In the genomic region with DNA sequence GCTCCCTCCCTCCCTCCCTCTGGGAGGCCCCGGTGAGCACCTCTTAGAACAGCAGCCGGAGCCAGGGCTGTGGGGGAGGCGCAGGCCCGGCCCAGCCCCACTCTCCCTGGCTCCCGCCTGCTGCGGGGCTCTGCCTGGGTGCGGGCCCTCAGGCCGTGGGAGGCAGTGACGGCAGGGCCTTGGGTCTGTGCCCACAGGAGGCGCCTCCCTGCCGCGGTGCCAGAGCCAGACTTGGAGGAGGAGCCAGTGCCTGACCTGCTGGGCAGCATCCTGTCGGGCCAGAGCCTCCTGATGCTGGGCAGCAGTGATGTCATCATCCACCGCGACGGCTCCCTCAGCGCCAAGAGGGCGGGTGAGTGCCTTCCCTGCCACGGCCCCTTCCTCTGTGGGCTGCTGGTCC, we compare ENCODE assay signal across 8 cellular contexts. TPM values are rescaled to one million over a fixed set of nuclear protein-coding genes. Genes with fewer than 3 reads are reported as not detected.
DNase-seq lines count a peak whose midpoint lies in the region; ATAC-seq and TF ChIP-seq lines count a peak whose summit lies in the region.
"Had no signal": no experiment of that assay in that cellular context is flagged by ENCODE, and none has a peak within 500 bp of the region (broad histone marks: within the 10 kb centered on the region; RNA-seq: fewer than 3 reads in every experiment).

No MANE protein-coding gene starts in this region.

- ATAC-seq in SK-N-SH treated with all-trans-retinoic acid at 6 μM for 48 hours (peak; percentile 80), foreskin keratinocyte (peak; percentile 79), GM19023 (IDR thresholded peaks at IDR 0.05; ENCODE audit: unreplicated experiment) (no peak), gastrocnemius medialis (no peak)
- ATAC-seq: activated CD8-positive, alpha-beta memory T cell treated with anti-CD3 and anti-CD28 coated beads, Interleukin-2, amount 10 ng/mL, durations not matched to agents 7 days and 5 days; naive thymus-derived CD4-positive, alpha-beta T cell had no signal

- H3K36me3 ChIP-seq in stomach (peaks cover 95 to 100% (median 100%) of the 10 kb centered on the region in 4 donors), gastrocnemius medialis (peaks cover 0 to 96% of the 10 kb centered on the region in 2 donors)

- in situ Hi-C loops in gastrocnemius medialis (cut with MboI; ENCODE audit: low sequenced_read_pairs in 4 of 4): no loop called here

- no peak overlapping the region for H3K4me3 ChIP-seq in stomach
- no peak overlapping the region for H3K4me3 ChIP-seq in gastrocnemius medialis

- H3K9me3 ChIP-seq in stomach (no peaks in the 10 kb centered on the region), gastrocnemius medialis (no peaks in the 10 kb centered on the region)

- intact Hi-C loops in stomach (cut with DNase I; ENCODE audit: low total_unique reads) (no loop called here), gastrocnemius medialis (cut with DNase I; ENCODE audit: low total_unique reads) (no loop called here)

- no peak for TF ChIP-seq POLR2A in stomach (IDR thresholded peaks at IDR 0.05)
- TF ChIP-seq POLR2A in gastrocnemius medialis (IDR thresholded peaks at IDR 0.05): no peak

- H3K4me1 ChIP-seq in foreskin keratinocyte: no peaks in the 10 kb centered on the region
- peaks cover 0 to 12% (median 10%) of the 10 kb centered on the region in 4 donors for H3K4me1 ChIP-seq in stomach
- no peaks in the 10 kb centered on the region for H3K4me1 ChIP-seq in gastrocnemius medialis

- 44 to 53% (median 49%) methylated on average over 13 to 19 of the region's 19 CpGs for WGBS in stomach, 5 donors

- H3K27me3 ChIP-seq in foreskin keratinocyte (no peaks in the 10 kb centered on the region), stomach (no peaks in the 10 kb centered on the region), gastrocnemius medialis (no peaks in the 10 kb centered on the region)

- H3K27ac ChIP-seq in foreskin keratinocyte (no peak overlapping the region), stomach (peak overlapping the region in 4 of 5 donors; percentile 26 to 75 (median 60)), gastrocnemius medialis (no peak overlapping the region)

- peak in 1 of 2 donors; percentile 48 for DNase-seq in foreskin keratinocyte
- peak; percentile 80 for DNase-seq in stomach
- DNase-seq in HuH-7 (ENCODE audit: low spot score): no peak
- no peak for DNase-seq in gastrocnemius medialis
- DNase-seq: activated CD8-positive, alpha-beta memory T cell treated with anti-CD3 and anti-CD28 coated beads, Interleukin-2, amount 10 ng/mL, durations not matched to agents 7 days and 5 days; naive thymus-derived CD4-positive, alpha-beta T cell had no signal

- no peak for TF ChIP-seq EP300 in stomach (IDR thresholded peaks at IDR 0.05)

- no peak for TF ChIP-seq CTCF in foreskin keratinocyte (conservative IDR thresholded peaks at IDR 0.05)
- no peak for TF ChIP-seq CTCF in stomach (IDR thresholded peaks at IDR 0.05)
- TF ChIP-seq CTCF in gastrocnemius medialis (IDR thresholded peaks at IDR 0.05 in 4 of 5, conservative IDR thresholded peaks at IDR 0.05 in 1 of 5): no peak

TF ChIP-seq in SK-N-SH treated with all-trans-retinoic acid at 6 μM for 48 hours, 23 proteins besides CTCF, POLR2A, EP300 and RAD21:
- TF ChIP-seq SNAI2 (CRISPR knock-in tag; IDR thresholded peaks at IDR 0.05) (0 out of 2 replicates have a peak, but pooled peaks have one; percentile 20), ZFP3 (CRISPR knock-in tag; IDR thresholded peaks at IDR 0.05) (0 out of 2 replicates have a peak, but pooled peaks have one; percentile 30), PPARA (CRISPR knock-in tag; IDR thresholded peaks at IDR 0.05; ENCODE audit: borderline replicate concordance) (no peak), OSR1 (CRISPR knock-in tag; IDR thresholded peaks at IDR 0.05) (no peak)
- TF ChIP-seq, protein P1, sequence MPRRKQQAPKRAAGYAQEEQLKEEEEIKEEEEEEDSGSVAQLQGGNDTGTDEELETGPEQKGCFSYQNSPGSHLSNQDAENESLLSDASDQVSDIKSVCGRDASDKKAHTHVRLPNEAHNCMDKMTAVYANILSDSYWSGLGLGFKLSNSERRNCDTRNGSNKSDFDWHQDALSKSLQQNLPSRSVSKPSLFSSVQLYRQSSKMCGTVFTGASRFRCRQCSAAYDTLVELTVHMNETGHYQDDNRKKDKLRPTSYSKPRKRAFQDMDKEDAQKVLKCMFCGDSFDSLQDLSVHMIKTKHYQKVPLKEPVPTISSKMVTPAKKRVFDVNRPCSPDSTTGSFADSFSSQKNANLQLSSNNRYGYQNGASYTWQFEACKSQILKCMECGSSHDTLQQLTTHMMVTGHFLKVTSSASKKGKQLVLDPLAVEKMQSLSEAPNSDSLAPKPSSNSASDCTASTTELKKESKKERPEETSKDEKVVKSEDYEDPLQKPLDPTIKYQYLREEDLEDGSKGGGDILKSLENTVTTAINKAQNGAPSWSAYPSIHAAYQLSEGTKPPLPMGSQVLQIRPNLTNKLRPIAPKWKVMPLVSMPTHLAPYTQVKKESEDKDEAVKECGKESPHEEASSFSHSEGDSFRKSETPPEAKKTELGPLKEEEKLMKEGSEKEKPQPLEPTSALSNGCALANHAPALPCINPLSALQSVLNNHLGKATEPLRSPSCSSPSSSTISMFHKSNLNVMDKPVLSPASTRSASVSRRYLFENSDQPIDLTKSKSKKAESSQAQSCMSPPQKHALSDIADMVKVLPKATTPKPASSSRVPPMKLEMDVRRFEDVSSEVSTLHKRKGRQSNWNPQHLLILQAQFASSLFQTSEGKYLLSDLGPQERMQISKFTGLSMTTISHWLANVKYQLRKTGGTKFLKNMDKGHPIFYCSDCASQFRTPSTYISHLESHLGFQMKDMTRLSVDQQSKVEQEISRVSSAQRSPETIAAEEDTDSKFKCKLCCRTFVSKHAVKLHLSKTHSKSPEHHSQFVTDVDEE (CRISPR knock-in tag; IDR thresholded peaks at IDR 0.05): 0 out of 2 replicates have a peak, but pooled peaks have one; percentile 20

RNA-seq across cellular contexts. Expression of gene IRF7, which starts 9.5 kb away (rescaled TPM):
- 52.1 and 66.7 TPM in 2 replicates for total RNA-seq in foreskin keratinocyte
- 54.0 and 66.9 TPM in 2 replicates for polyA plus RNA-seq in foreskin keratinocyte
- 10 to 100 TPM in 4 of 5 donors, 1 to 10 TPM in 1; 5.7 to 49.1 (median 22.5) TPM for total RNA-seq in stomach
- 10 to 100 TPM; 33.0 to 43.8 (median 40.8) TPM for polyA plus RNA-seq in stomach
- 10 to 100 TPM; 15.5 to 37.1 (median 26.3) TPM for total RNA-seq in gastrocnemius medialis

RNA-seq across cellular contexts. Expression of gene CDHR5, which starts 18.5 kb away (rescaled TPM):
- not detected in 2 replicates for total RNA-seq in foreskin keratinocyte
- not detected in 2 replicates for polyA plus RNA-seq in foreskin keratinocyte
- total RNA-seq in stomach: 10 to 100 TPM in 1 of 5 donors, 1 to 10 TPM in 4; 2.7 to 92.1 (median 5.5) TPM
- polyA plus RNA-seq in stomach: 1 to 10 TPM in 1 of 3 donors, under 1 TPM in 2; 0.38 to 2.2 (median 0.92) TPM
- total RNA-seq in gastrocnemius medialis: 1 to 10 TPM in 1 of 4 donors, under 1 TPM in 1, not detected in 2; 0.95 to 1.8 TPM
- total RNA-seq: activated CD8-positive, alpha-beta memory T cell treated with anti-CD3 and anti-CD28 coated beads, Interleukin-2, amount 10 ng/mL, durations not matched to agents 7 days and 5 days; naive thymus-derived CD4-positive, alpha-beta T cell had no signal
- polyA plus RNA-seq: naive thymus-derived CD4-positive, alpha-beta T cell had no signal

RNA-seq across cellular contexts. Expression of gene SCT, which starts 20.7 kb away (rescaled TPM):
- total RNA-seq in foreskin keratinocyte: not detected in 2 replicates
- polyA plus RNA-seq in foreskin keratinocyte: not detected in 2 replicates
- total RNA-seq in stomach: 1 to 10 TPM in 1 of 5 donors, not detected in 4; 3.1 TPM
- under 1 TPM in 1 of 3 donors, not detected in 2; 0.95 TPM for polyA plus RNA-seq in stomach
- not detected for total RNA-seq in gastrocnemius medialis
- total RNA-seq: activated CD8-positive, alpha-beta memory T cell treated with anti-CD3 and anti-CD28 coated beads, Interleukin-2, amount 10 ng/mL, durations not matched to agents 7 days and 5 days; naive thymus-derived CD4-positive, alpha-beta T cell had no signal
- polyA plus RNA-seq: naive thymus-derived CD4-positive, alpha-beta T cell had no signal

RNA-seq across cellular contexts. Expression of gene PHRF1, which starts 30.0 kb away (rescaled TPM):
- total RNA-seq in foreskin keratinocyte (28.4 and 30.4 TPM in 2 replicates), stomach (10 to 100 TPM; 17.5 to 60.8 (median 29.9) TPM), gastrocnemius medialis (10 to 100 TPM in 3 of 4 donors, 1 to 10 TPM in 1; 9.2 to 22.6 (median 20.8) TPM)
- polyA plus RNA-seq in foreskin keratinocyte (14.2 and 15.1 TPM in 2 replicates), stomach (10 to 100 TPM in 1 of 3 donors, 1 to 10 TPM in 2; 7.9 to 14.8 (median 9.4) TPM)

RNA-seq across cellular contexts. Expression of gene DRD4, which starts 30.8 kb away (rescaled TPM):
- not detected in 2 replicates for total RNA-seq in foreskin keratinocyte
- polyA plus RNA-seq in foreskin keratinocyte: 0.10 TPM in 1 of 2 replicates, not detected in the other
- not detected for total RNA-seq in stomach
- polyA plus RNA-seq in stomach: 1 to 10 TPM in 1 of 3 donors, under 1 TPM in 2; 0.19 to 1.7 (median 0.50) TPM
- total RNA-seq in gastrocnemius medialis: not detected
- polyA plus RNA-seq: naive thymus-derived CD4-positive, alpha-beta T cell had no signal

Comparison
In these comparisons a context has a peak if more than half of its experiments do, and no peak if none do; other contexts are left out.
1. ATAC-seq: peak in SK-N-SH treated with all-trans-retinoic acid at 6 μM for 48 hours (single experiment) and foreskin keratinocyte (single experiment); none in GM19023 (single experiment) and gastrocnemius medialis (0 of 2).
2. H3K27ac ChIP-seq: peak in stomach (4 of 5); none in foreskin keratinocyte (single experiment) and gastrocnemius medialis (0 of 4).